In the genomic region with DNA sequence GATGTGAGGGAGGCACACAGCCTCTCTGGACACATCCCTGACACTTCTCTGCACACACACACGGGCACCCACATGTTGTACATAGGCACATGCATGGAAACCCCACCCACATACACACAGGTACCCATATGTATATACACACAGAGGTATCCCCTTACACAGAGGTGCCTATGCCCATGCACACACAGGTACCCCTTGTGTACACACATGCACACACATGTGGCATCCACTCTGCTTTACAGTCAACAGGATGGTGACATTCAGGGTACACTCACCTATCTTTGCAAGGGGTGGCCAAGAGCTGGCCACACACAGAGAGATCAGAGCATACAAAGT, we compare ENCODE assay signal across 20 cellular contexts. TPM values are rescaled to one million over a fixed set of nuclear protein-coding genes. Genes with fewer than 3 reads are reported as not detected.
DNase-seq lines count a peak whose midpoint lies in the region; ATAC-seq and TF ChIP-seq lines count a peak whose summit lies in the region.
"Had no signal": no experiment of that assay in that cellular context is flagged by ENCODE, and none has a peak within 500 bp of the region (broad histone marks: within the 10 kb centered on the region; RNA-seq: fewer than 3 reads in every experiment).

No MANE protein-coding gene starts in this region.

- TF ChIP-seq RAD21 in IMR-90 (IDR thresholded peaks at IDR 0.05; ENCODE audit: low read length), result no peak

- ATAC-seq in IMR-90 (ENCODE audit: low read depth) (no peak), HG03108 (IDR thresholded peaks at IDR 0.05; ENCODE audit: unreplicated experiment) (no peak)
- no peak for ATAC-seq in effector memory CD8-positive, alpha-beta T cell (replicated peaks)
- no peak for ATAC-seq in naive thymus-derived CD8-positive, alpha-beta T cell
- ATAC-seq in activated CD4-positive, CD25-positive, alpha-beta regulatory T cell treated with anti-CD3 and anti-CD28 coated beads, Interleukin-2, amount 50 U/mL, for 24 hours, result no peak
- ATAC-seq: heart right ventricle, Right ventricle myocardium inferior had no signal

- no peak overlapping the region for H4K8ac ChIP-seq in IMR-90 (ENCODE audit: low read depth in 2 of 2, low read length in 2 of 2)

- dilution Hi-C loops in IMR-90 (cut with HindIII; ENCODE audit: low sequenced_read_pairs, unreplicated experiment), result no loop called here

- no peak overlapping the region for H3K4me2 ChIP-seq in IMR-90 (ENCODE audit: low read depth, low read length)

- H3K56ac ChIP-seq in IMR-90 (ENCODE audit: extremely low read depth, insufficient read depth, low read length), result no peak overlapping the region

- TF ChIP-seq CTCF in AG10803 (conservative IDR thresholded peaks at IDR 0.05; ENCODE audit: low read length) (no peak), IMR-90 (conservative IDR thresholded peaks at IDR 0.05; ENCODE audit: low read depth, low read length) (no peak), prostate gland (IDR thresholded peaks at IDR 0.05) (no peak)

- WGBS in IMR-90 (ENCODE audit: extremely low coverage in 2 of 2, insufficient read length in 1 of 2), 2 experiments, result 0% methylated on average over 1 of the region's 1 CpG; no CpG with 5 or more reads in 1 of the 2 experiments
- WGBS in prostate gland, result 100% methylated on average over 1 of the region's 1 CpG

- H4K5ac ChIP-seq in IMR-90 (ENCODE audit: low read depth, low read length), result no peak overlapping the region

- intact Hi-C loops in IMR-90 (cut with micrococcal nuclease) (no loop called here), prostate gland (cut with DNase I) (no loop called here)

- H2AK5ac ChIP-seq in IMR-90 (ENCODE audit: low read depth, low read length), result no peak overlapping the region

- H3K18ac ChIP-seq in IMR-90 (ENCODE audit: low read depth, low read length), result no peak overlapping the region

- H3K4ac ChIP-seq in IMR-90 (ENCODE audit: low read depth, low read length), result no peak overlapping the region

- H3K9me3 ChIP-seq in IMR-90 (ENCODE audit: control insufficient read depth, insufficient read depth, low read length), result no peaks in the 10 kb centered on the region
- H3K9me3 ChIP-seq in prostate gland, result no peaks in the 10 kb centered on the region
- H3K9me3 ChIP-seq: heart right ventricle had no signal

- H2AK9ac ChIP-seq in IMR-90 (replicated peaks; ENCODE audit: low read depth, low read length, poor library complexity), result no peak overlapping the region

- H4K20me1 ChIP-seq in IMR-90 (ENCODE audit: insufficient read depth, low read length), result no peaks in the 10 kb centered on the region

- H3K9me1 ChIP-seq in IMR-90 (ENCODE audit: insufficient read depth, low read length), result no peaks in the 10 kb centered on the region

- no peak overlapping the region for H2BK15ac ChIP-seq in IMR-90 (ENCODE audit: low read depth, low read length)

- H3K36me3 Mint-ChIP-seq in effector memory CD8-positive, alpha-beta T cell (ENCODE audit: insufficient read depth), result no peaks in the 10 kb centered on the region
- H3K36me3 Mint-ChIP-seq in naive thymus-derived CD8-positive, alpha-beta T cell, result no peaks in the 10 kb centered on the region
- H3K36me3 Mint-ChIP-seq: activated CD4-positive, alpha-beta memory T cell treated with anti-CD3 and anti-CD28 coated beads for 36 hours; CD4-positive, CD25-positive, alpha-beta regulatory T cell had no signal

- H2BK20ac ChIP-seq in IMR-90 (ENCODE audit: low read depth, low read length), result no peak overlapping the region

- POLR2A ChIA-PET in IMR-90 (lab: Charles Lee; ENCODE audit: unreplicated experiment), result no interaction called here
- POLR2A ChIA-PET in naive thymus-derived CD8-positive, alpha-beta T cell (lab: Charles Lee), result interaction anchor here (0.8 to 3.0 kb wide), 4 partner anchors 8 to 691 kb away, joined by 3 to 19 read pairs (median 4); a partner anchor contains a TSS

- no TSS peak for BruUV-seq in IMR-90 (replicated peaks; lab: Mats Ljungman, UMichigan)

- H3K27me3 ChIP-seq in IMR-90 (ENCODE audit: control insufficient read depth, insufficient read depth, low read length), result peaks cover 15% of the 10 kb centered on the region; the same call in 1 of the 2 replicates
- H3K27me3 ChIP-seq in prostate gland (replicated peaks; ENCODE audit: insufficient read depth), result no peaks in the 10 kb centered on the region

- peak overlapping the region; percentile 75 for H2AFZ ChIP-seq in IMR-90 (replicated peaks; ENCODE audit: low read length, poor library complexity)

- H2BK5ac ChIP-seq in IMR-90 (ENCODE audit: low read depth, low read length, poor library complexity, severe bottlenecking), result no peak overlapping the region

- no peaks in the 10 kb centered on the region for H3K9me3 Mint-ChIP-seq in effector memory CD8-positive, alpha-beta T cell
- no peaks in the 10 kb centered on the region for H3K9me3 Mint-ChIP-seq in naive thymus-derived CD8-positive, alpha-beta T cell
- H3K9me3 Mint-ChIP-seq: activated CD4-positive, alpha-beta memory T cell treated with anti-CD3 and anti-CD28 coated beads for 36 hours had no signal

- DNase-seq in AG10803 (ENCODE audit: low read depth) (no peak), IMR-90 (no peak), prostate gland (ENCODE audit: low spot score) (no peak)
- no peak for DNase-seq in effector memory CD8-positive, alpha-beta T cell
- peak in 1 of 10 donors; percentile 56 for DNase-seq in naive thymus-derived CD8-positive, alpha-beta T cell
- DNase-seq in stimulated activated CD4-positive, alpha-beta T cell treated with anti-CD3 and anti-CD28 coated beads, Interleukin-4, amount 100 ng/mL, for 1 hour, result no peak
- DNase-seq: ACHN; activated CD4-positive, alpha-beta memory T cell treated with anti-CD3 and anti-CD28 coated beads for 36 hours; activated T-cell treated with anti-CD3 and anti-CD28 coated beads, Interleukin-2, amount 50 U/mL, for 48 hours; CD4-positive, CD25-positive, alpha-beta regulatory T cell; central memory CD4-positive, alpha-beta T cell; effector CD8-positive, alpha-beta T cell; heart right ventricle; NCI-H1092 treated with DMSO at 0.1 percent for 48 hours; NCI-H2081; NCI-H510A; T-helper 1 cell had no signal

- H3K79me1 ChIP-seq in IMR-90 (ENCODE audit: low read depth in 1 of 2, low read length in 2 of 2), result no peaks in the 10 kb centered on the region

- no peaks in the 10 kb centered on the region for H3K36me3 ChIP-seq in IMR-90 (ENCODE audit: control insufficient read depth, insufficient read depth, low read length)
- no peaks in the 10 kb centered on the region for H3K36me3 ChIP-seq in prostate gland
- H3K36me3 ChIP-seq: heart right ventricle had no signal

- H3K14ac ChIP-seq in IMR-90 (replicated peaks; ENCODE audit: low read depth, low read length), result no peak overlapping the region

- H3K23ac ChIP-seq in IMR-90 (ENCODE audit: low read depth, low read length), result 0 out of 2 replicates have a peak overlapping the region, but pooled peaks have one; percentile 56

- peak overlapping the region; percentile 46 for H3K4me3 ChIP-seq in AG10803 (ENCODE audit: low read length)
- H3K4me3 ChIP-seq in IMR-90 (ENCODE audit: insufficient read depth, low read depth, low read length), result no peak overlapping the region
- no peak overlapping the region for H3K4me3 ChIP-seq in prostate gland

- H3K4me1 ChIP-seq in IMR-90 (ENCODE audit: control insufficient read depth, insufficient read depth, low read length) (no peaks in the 10 kb centered on the region), prostate gland (replicated peaks) (no peaks in the 10 kb centered on the region)
- H3K4me1 ChIP-seq: heart right ventricle had no signal

- peaks cover 23 to 70% of the 10 kb centered on the region in 2 donors for H3K27me3 Mint-ChIP-seq in effector memory CD8-positive, alpha-beta T cell
- H3K27me3 Mint-ChIP-seq in naive thymus-derived CD8-positive, alpha-beta T cell, result peaks cover 0 to 4% (median 0%) of the 10 kb centered on the region in 5 donors

- H3K4me1 Mint-ChIP-seq in effector memory CD8-positive, alpha-beta T cell (ENCODE audit: low read depth in 2 of 2), result peaks cover 4% of the 10 kb centered on the region in 2 donors
- H3K4me1 Mint-ChIP-seq in naive thymus-derived CD8-positive, alpha-beta T cell, result peaks cover 17 to 65% (median 39%) of the 10 kb centered on the region in 4 donors

- H3K27ac Mint-ChIP-seq in effector memory CD8-positive, alpha-beta T cell, result no peak overlapping the region
- H3K27ac Mint-ChIP-seq in naive thymus-derived CD8-positive, alpha-beta T cell, result peak overlapping the region in 5 of 10 donors; percentile 22 to 77 (median 46)
- H3K27ac Mint-ChIP-seq: activated CD4-positive, alpha-beta memory T cell treated with anti-CD3 and anti-CD28 coated beads for 36 hours; CD4-positive, CD25-positive, alpha-beta regulatory T cell had no signal

- peak overlapping the region; percentile 44 to 49 for H3K4me3 Mint-ChIP-seq in effector memory CD8-positive, alpha-beta T cell
- peak overlapping the region; percentile 72 to 87 (median 81) for H3K4me3 Mint-ChIP-seq in naive thymus-derived CD8-positive, alpha-beta T cell
- H3K4me3 Mint-ChIP-seq: activated CD4-positive, alpha-beta memory T cell treated with anti-CD3 and anti-CD28 coated beads for 36 hours had no signal

- TF ChIP-seq POLR2A in IMR-90 (IDR thresholded peaks at IDR 0.05; ENCODE audit: low read depth, low read length) (no peak), prostate gland (IDR thresholded peaks at IDR 0.05) (no peak)

- CTCF ChIA-PET in IMR-90 (lab: Yijun Ruan, JAX), result no interaction called here

- H4K91ac ChIP-seq in IMR-90 (ENCODE audit: insufficient read depth, low read depth, low read length), result no peak overlapping the region

- no peak overlapping the region for H3K27ac ChIP-seq in IMR-90 (ENCODE audit: insufficient read depth, low read length)
- no peak overlapping the region for H3K27ac ChIP-seq in prostate gland
- H3K27ac ChIP-seq: heart right ventricle had no signal

- no peak overlapping the region for H3K9ac ChIP-seq in IMR-90 (ENCODE audit: low read depth, low read length)

- H2BK120ac ChIP-seq in IMR-90 (ENCODE audit: low read depth, low read length), result no peak overlapping the region

- in situ Hi-C loops in IMR-90 (cut with MboI; ENCODE audit: low sequenced_read_pairs), result no loop called here

TF ChIP-seq in IMR-90, 13 proteins besides CTCF, POLR2A, EP300 and RAD21 (continues in another document):
- no peak for TF ChIP-seq CEBPB (IDR thresholded peaks at IDR 0.05; ENCODE audit: low read depth, low read length)
- no peak for TF ChIP-seq RCOR1 (IDR thresholded peaks at IDR 0.05; ENCODE audit: insufficient replicate concordance, low read length)

RNA-seq across cellular contexts. Expression of a gene that starts 59.5 kb away (rescaled TPM):
- total RNA-seq in IMR-90 (2012; rRNA removed) (76.4 and 86.7 TPM in 2 replicates), prostate gland (100 to 1,000 TPM; 125 to 192 TPM)
- 106 and 121 TPM in 2 replicates for polyA plus RNA-seq in IMR-90 (2012; rRNA removed)
- 49.5 and 136 TPM in 2 replicates for polyA plus RNA-seq in IMR-90 (2012; cell fraction: cytosol; rRNA removed)
- 70.7 and 119 TPM in 2 replicates for polyA plus RNA-seq in IMR-90 (2012; cell fraction: nucleus; rRNA removed; ENCODE audit: low replicate concordance)
- total RNA-seq in naive thymus-derived CD8-positive, alpha-beta T cell, result 10 to 100 TPM; 82.0 to 89.1 TPM
- polyA plus RNA-seq in naive thymus-derived CD8-positive, alpha-beta T cell, result 10 to 100 TPM; 29.9 to 43.8 (median 35.8) TPM
